In the genomic region with DNA sequence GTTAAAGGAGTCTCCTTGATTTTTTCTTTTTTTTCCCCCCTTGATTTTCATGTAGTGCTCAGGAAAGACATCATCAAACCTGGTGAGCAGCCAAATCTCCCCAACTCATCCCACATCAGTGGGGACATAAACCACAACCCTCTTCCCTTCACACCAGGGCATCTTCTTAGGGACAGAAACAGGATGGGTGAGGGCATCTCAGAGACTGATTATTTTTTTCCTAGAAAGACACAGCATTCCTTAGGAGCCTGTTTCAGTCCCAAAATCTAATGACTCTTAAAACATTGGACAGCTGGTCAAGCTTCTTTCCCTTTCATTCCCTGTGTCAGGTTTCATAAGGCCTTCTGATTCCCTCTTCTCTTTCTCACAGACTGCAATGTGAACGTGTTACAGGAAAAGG, we compare ENCODE assay signal across 24 cellular contexts.
"Had no signal": no experiment of that assay in that cellular context is flagged by ENCODE, and none has a peak within 500 bp of the region (broad histone marks: within the 10 kb centered on the region; RNA-seq: fewer than 3 reads in every experiment).

No MANE protein-coding gene starts in this region.

- ATAC-seq: effector memory CD8-positive, alpha-beta T cell; foreskin keratinocyte; left cardiac atrium; natural killer cell; pancreas; right lobe of liver; stimulated activated memory B cell treated with anti-CD40 and anti-IgM and Interleukin-4, amounts not matched to agents 10 μg/mL and 1 μg/mL and 100 μg/mL, for 72 hours; stimulated activated naive CD8-positive, alpha-beta T cell treated with anti-CD3 and anti-CD28 coated beads, Interleukin-15, amount 100 ng/mL, for 72 hours; upper lobe of right lung had no signal

- FAIRE-seq: endothelial cell of umbilical vein, kidney, pancreas had no signal

- H3K27me3 ChIP-seq: foreskin keratinocyte, pancreas, right lobe of liver, spleen, testis, tibial nerve, upper lobe of right lung, vagina had no signal

- H3K36me3 ChIP-seq: left ventricle myocardium inferior, pancreas, right lobe of liver, spleen, tibial nerve, upper lobe of right lung, vagina had no signal

- H3K4me1 ChIP-seq: pancreas, right lobe of liver, testis, upper lobe of right lung, vagina had no signal

- H3K9me3 ChIP-seq: left ventricle myocardium inferior, pancreas, right lobe of liver, spleen, testis, tibial nerve, upper lobe of right lung, vagina had no signal

- H3K27ac ChIP-seq: foreskin keratinocyte, left ventricle myocardium inferior, pancreas, right lobe of liver, testis, tibial nerve, upper lobe of right lung, vagina had no signal

- DNase-seq: effector memory CD8-positive, alpha-beta T cell; erythroblast; foreskin keratinocyte; immature natural killer cell; kidney; left cardiac atrium; left ventricle myocardium inferior; mesendoderm; natural killer cell; nucleus accumbens; pancreas; right lobe of liver; spleen; stimulated activated CD4-positive, alpha-beta T cell treated with anti-CD3 and anti-CD28 coated beads, Interleukin-15, amount 100 ng/mL, for 24 hours; stimulated activated CD4-positive, alpha-beta T cell treated with anti-CD3 and anti-CD28 coated beads, Interleukin-1b, Interleukin-23, amount 100 ng/mL, for 48 hours; stimulated activated CD4-positive, alpha-beta T cell treated with anti-CD3 and anti-CD28 coated beads, Interleukin-4, amount 100 ng/mL, for 24 hours; stimulated activated naive CD8-positive, alpha-beta T cell treated with anti-CD3 and anti-CD28 coated beads, Interleukin-15, amount 100 ng/mL, for 72 hours; testis; upper lobe of right lung had no signal

- H3K4me3 ChIP-seq: left ventricle myocardium inferior, lung, pancreas, right lobe of liver, spleen, testis, tibial nerve, upper lobe of right lung, vagina had no signal
